6 cellular contexts compared by ENCODE assay signal in genomic region chr10:71157435-71157834, GRCh38. TPM values are rescaled to one million over a fixed set of nuclear protein-coding genes. Genes with fewer than 3 reads are reported as not detected.
"Had no signal": no experiment of that assay in that cellular context is flagged by ENCODE, and none has a peak within 500 bp of the region (broad histone marks: within the 10 kb centered on the region; RNA-seq: fewer than 3 reads in every experiment).

No MANE protein-coding gene starts in this region.

- H3K36me3 ChIP-seq: HAP-1 had no signal

- H3K27ac Mint-ChIP-seq: HFFc6, IgD-negative memory B cell had no signal

- H3K27me3 Mint-ChIP-seq: IgD-negative memory B cell had no signal

- DNase-seq: GM23248, GOT3, H7, HFFc6 had no signal

- H3K4me3 ChIP-seq: GM23248, HAP-1 had no signal

- H3K4me1 ChIP-seq: HAP-1 had no signal

- H3K36me3 Mint-ChIP-seq: IgD-negative memory B cell had no signal

- H3K9me3 ChIP-seq: HAP-1 had no signal

- H3K9me3 Mint-ChIP-seq: HFFc6, IgD-negative memory B cell had no signal

- H3K4me3 Mint-ChIP-seq: HFFc6, IgD-negative memory B cell had no signal

RNA-seq across cellular contexts. Expression of gene UNC5B, which starts 54.9 kb away (rescaled TPM):
- polyA plus RNA-seq: IgD-negative memory B cell had no signal
